Comparison of ENCODE assay signal across 20 cellular contexts in genomic region chr15:74108111-74108510, GRCh38. TPM values are rescaled to one million over a fixed set of nuclear protein-coding genes. Genes with fewer than 3 reads are reported as not detected.
DNase-seq lines count a peak whose midpoint lies in the region; TF ChIP-seq lines count a peak whose summit lies in the region.
"Had no signal": no experiment of that assay in that cellular context is flagged by ENCODE, and none has a peak within 500 bp of the region (broad histone marks: within the 10 kb centered on the region; RNA-seq: fewer than 3 reads in every experiment).

No MANE protein-coding gene starts in this region.

- peak overlapping the region; percentile 49; the same call in 1 of the 2 replicates for H3K4me2 ChIP-seq in MM.1S (ENCODE audit: low read depth, low read length)
- H3K4me2 ChIP-seq: GM23338 had no signal

- H3K9me3 ChIP-seq in MM.1S (replicated peaks; ENCODE audit: insufficient read depth, low read length) (no peaks in the 10 kb centered on the region), HAP-1 (no peaks in the 10 kb centered on the region)

- H3F3A ChIP-seq in MM.1S (ENCODE audit: insufficient read depth, low read length), result no peaks in the 10 kb centered on the region

- peak; percentile 18 for DNase-seq in LHCN-M2 (ENCODE audit: low read depth)
- no peak for DNase-seq in MM.1S
- DNase-seq in myocyte (ENCODE audit: low read depth), result peak; percentile 34
- DNase-seq in SKM-1 (lab: John Stamatoyannopoulos, UW; ENCODE audit: unreplicated experiment), result no peak
- no peak for DNase-seq in NCI-H2227 treated with DMSO at 0.1 percent for 48 hours (lab: John Stamatoyannopoulos, UW)
- DNase-seq in HAP-1 (ENCODE audit: low spot score in 2 of 2), result no peak
- DNase-seq: C1 segment of cervical spinal cord; Calu3; CD4-positive, alpha-beta memory T cell; COR-L47; DMS53; DMS79 treated with DMSO at 0.1 percent for 48 hours; GF-D8; HCEC 1CT had no signal

- no peak overlapping the region for H2AFZ ChIP-seq in MM.1S (ENCODE audit: low read length)
- H2AFZ ChIP-seq: GM23338 had no signal

- in situ Hi-C loops in HAP-1 (cut with MboI; ENCODE audit: low sequenced_read_pairs), result loop anchor here (25.0 kb wide), 2 partner anchors 1321 to 1421 kb away; partner anchors contain the start of genes ADPGK, BBS4 and HIGD2B

- H3K27me3 ChIP-seq in MM.1S (replicated peaks; ENCODE audit: insufficient read depth, low read length) (no peaks in the 10 kb centered on the region), HAP-1 (ENCODE audit: low read depth) (peaks cover 5% of the 10 kb centered on the region; the same call in 1 of the 2 replicates)

- no peaks in the 10 kb centered on the region for H3K36me3 ChIP-seq in MM.1S (replicated peaks; ENCODE audit: insufficient read depth, low read length)
- H3K36me3 ChIP-seq in HAP-1 (replicated peaks), result no peaks in the 10 kb centered on the region

- H3K9me2 ChIP-seq in MM.1S (replicated peaks; ENCODE audit: insufficient read depth, low read length), result no peaks in the 10 kb centered on the region

- H4K20me1 ChIP-seq in MM.1S (ENCODE audit: insufficient read depth, low read length), result no peaks in the 10 kb centered on the region

- H3K27ac ChIP-seq in MM.1S (ENCODE audit: low read length), result no peak overlapping the region

- no peak for TF ChIP-seq CTCF in MM.1S (IDR thresholded peaks at IDR 0.05; ENCODE audit: low read length)

- no peaks in the 10 kb centered on the region for H3K79me2 ChIP-seq in MM.1S (ENCODE audit: low read length)

- H3K9ac ChIP-seq in MM.1S (ENCODE audit: low read length), result no peak overlapping the region

- H3K4me3 ChIP-seq in MM.1S (ENCODE audit: low read length), result no peak overlapping the region
- no peak overlapping the region for H3K4me3 ChIP-seq in HAP-1
- H3K4me3 ChIP-seq: GM23338 had no signal

- H3K4me1 ChIP-seq in MM.1S (ENCODE audit: low read length) (no peaks in the 10 kb centered on the region), HAP-1 (no peaks in the 10 kb centered on the region)

RNA-seq across cellular contexts. Expression of gene ISLR2, which starts 22.3 kb away (rescaled TPM):
- total RNA-seq in LHCN-M2 (2014; rRNA removed), result not detected in 2 replicates
- 0.09 TPM for polyA plus RNA-seq in LHCN-M2 (2012)
- not detected in 2 replicates for total RNA-seq in myocyte
- polyA plus RNA-seq in myocyte (2012), result 4.5 TPM
- total RNA-seq: A172; Calu3; CD4-positive, alpha-beta memory T cell; Daoy; G401 had no signal
- polyA plus RNA-seq: CD4-positive, alpha-beta memory T cell had no signal

RNA-seq across cellular contexts. Expression of gene GOLGA6A, which starts 25.8 kb away (rescaled TPM):
- total RNA-seq in LHCN-M2 (2014; rRNA removed), result not detected in 2 replicates
- not detected for polyA plus RNA-seq in LHCN-M2 (2012)
- 0.16 TPM in 1 of 2 replicates, not detected in the other for total RNA-seq in myocyte
- polyA plus RNA-seq in myocyte (2012), result 0.33 TPM
- total RNA-seq: A172, A673, Calu3, Daoy, G401 had no signal
- polyA plus RNA-seq: BJ; CD4-positive, alpha-beta memory T cell had no signal

Comparison
In these comparisons a context has a peak if more than half of its experiments do, and no peak if none do; other contexts are left out.
1. DNase-seq: peak in LHCN-M2 (single experiment) and myocyte (single experiment); none in MM.1S (single experiment), SKM-1 (single experiment), NCI-H2227 treated with DMSO at 0.1 percent for 48 hours (single experiment) and HAP-1 (0 of 2).